8 cellular contexts compared by ENCODE assay signal in genomic region chr18:76476665-76477561, GRCh38. TPM values are rescaled to one million over a fixed set of nuclear protein-coding genes. Genes with fewer than 3 reads are reported as not detected.
A peak's percentile ranks its signal among the peaks of the same experiment; 100 is the strongest.
DNase-seq lines count a peak whose midpoint lies in the region; ATAC-seq and TF ChIP-seq lines count a peak whose summit lies in the region.

No MANE protein-coding gene starts in this region.

- no peak for DNase-seq in stimulated activated naive CD8-positive, alpha-beta T cell treated with anti-CD3 and anti-CD28 coated beads, Interleukin-15, Interleukin-2, amounts not matched to agents 100 U/mL and 50 U/mL, for 24 hours
- DNase-seq in KBM-7, result peak; percentile 48
- DNase-seq in choroid plexus epithelial cell (ENCODE audit: low read depth), result peak; percentile 96
- DNase-seq in mesothelial cell of epicardium (ENCODE audit: low spot score in 2 of 2, unreplicated experiment in 2 of 2), result no peak
- DNase-seq in KG1 (lab: John Stamatoyannopoulos, UW), result no peak
- DNase-seq in effector CD4-positive, alpha-beta T cell, result no peak

- H3K36me3 Mint-ChIP-seq in stimulated activated naive CD8-positive, alpha-beta T cell treated with anti-CD3 and anti-CD28 coated beads, Interleukin-15, Interleukin-2, amounts not matched to agents 100 ng/mL and 50 ng/mL, for 24 hours (ENCODE audit: low read depth), result peaks cover 3% of the 10 kb centered on the region
- H3K36me3 Mint-ChIP-seq in mesothelial cell of epicardium, result peaks cover 5% of the 10 kb centered on the region

- ATAC-seq in stimulated activated naive CD8-positive, alpha-beta T cell treated with anti-CD3 and anti-CD28 coated beads, Interleukin-15, Interleukin-2, amounts not matched to agents 100 U/mL and 50 U/mL, for 24 hours, result no peak
- no peak for ATAC-seq in HG03457 (IDR thresholded peaks at IDR 0.05; ENCODE audit: unreplicated experiment)

- H3K27ac Mint-ChIP-seq in stimulated activated naive CD8-positive, alpha-beta T cell treated with anti-CD3 and anti-CD28 coated beads, Interleukin-15, Interleukin-2, amounts not matched to agents 100 ng/mL and 50 ng/mL, for 24 hours, result no peak overlapping the region
- peak overlapping the region; percentile 59 for H3K27ac Mint-ChIP-seq in mesothelial cell of epicardium

- no peaks in the 10 kb centered on the region for H3K27me3 Mint-ChIP-seq in stimulated activated naive CD8-positive, alpha-beta T cell treated with anti-CD3 and anti-CD28 coated beads, Interleukin-15, Interleukin-2, amounts not matched to agents 100 ng/mL and 50 ng/mL, for 24 hours
- no peaks in the 10 kb centered on the region for H3K27me3 Mint-ChIP-seq in mesothelial cell of epicardium (ENCODE audit: low read depth)

- H3K9me3 Mint-ChIP-seq in stimulated activated naive CD8-positive, alpha-beta T cell treated with anti-CD3 and anti-CD28 coated beads, Interleukin-15, Interleukin-2, amounts not matched to agents 100 ng/mL and 50 ng/mL, for 24 hours, result no peaks in the 10 kb centered on the region
- no peaks in the 10 kb centered on the region for H3K9me3 Mint-ChIP-seq in mesothelial cell of epicardium

- in situ Hi-C loops in KBM-7 (cut with MboI; ENCODE audit: low pct_unique_long_range_greater_than_20kb, low sequenced_read_pairs), result no loop called here

- H3K4me3 Mint-ChIP-seq in stimulated activated naive CD8-positive, alpha-beta T cell treated with anti-CD3 and anti-CD28 coated beads, Interleukin-15, Interleukin-2, amounts not matched to agents 100 ng/mL and 50 ng/mL, for 24 hours, result peak overlapping the region; percentile 60
- H3K4me3 Mint-ChIP-seq in mesothelial cell of epicardium, result no peak overlapping the region

- H3K4me1 Mint-ChIP-seq in stimulated activated naive CD8-positive, alpha-beta T cell treated with anti-CD3 and anti-CD28 coated beads, Interleukin-15, Interleukin-2, amounts not matched to agents 100 ng/mL and 50 ng/mL, for 24 hours (ENCODE audit: low read depth), result peaks cover 47% of the 10 kb centered on the region
- peaks cover 23% of the 10 kb centered on the region for H3K4me1 Mint-ChIP-seq in mesothelial cell of epicardium

- peak overlapping the region; percentile 52 for H3K4me3 ChIP-seq in choroid plexus epithelial cell (ENCODE audit: low read depth, low read length)

- TF ChIP-seq CTCF in choroid plexus epithelial cell (conservative IDR thresholded peaks at IDR 0.05; ENCODE audit: low read depth, low read length), result no peak
- no peak for TF ChIP-seq CTCF in mesothelial cell of epicardium (IDR thresholded peaks at IDR 0.05; ENCODE audit: unreplicated experiment)

RNA-seq across cellular contexts. Expression of gene ZNF516, which starts 18.1 kb away (rescaled TPM):
- 84.4 to 92.1 TPM (median 90.9 TPM) in 3 replicates for total RNA-seq in mesothelial cell of epicardium

Comparison
In these comparisons a context has a peak if more than half of its experiments do, and no peak if none do; other contexts are left out.
1. DNase-seq: peak in KBM-7 (single experiment) and choroid plexus epithelial cell (single experiment); none in stimulated activated naive CD8-positive, alpha-beta T cell treated with anti-CD3 and anti-CD28 coated beads, Interleukin-15, Interleukin-2, amounts not matched to agents 100 U/mL and 50 U/mL, for 24 hours (single experiment), mesothelial cell of epicardium (0 of 2), KG1 (single experiment) and effector CD4-positive, alpha-beta T cell (single experiment).